ENCODE assay signal across 1 cellular context in the genomic region with DNA sequence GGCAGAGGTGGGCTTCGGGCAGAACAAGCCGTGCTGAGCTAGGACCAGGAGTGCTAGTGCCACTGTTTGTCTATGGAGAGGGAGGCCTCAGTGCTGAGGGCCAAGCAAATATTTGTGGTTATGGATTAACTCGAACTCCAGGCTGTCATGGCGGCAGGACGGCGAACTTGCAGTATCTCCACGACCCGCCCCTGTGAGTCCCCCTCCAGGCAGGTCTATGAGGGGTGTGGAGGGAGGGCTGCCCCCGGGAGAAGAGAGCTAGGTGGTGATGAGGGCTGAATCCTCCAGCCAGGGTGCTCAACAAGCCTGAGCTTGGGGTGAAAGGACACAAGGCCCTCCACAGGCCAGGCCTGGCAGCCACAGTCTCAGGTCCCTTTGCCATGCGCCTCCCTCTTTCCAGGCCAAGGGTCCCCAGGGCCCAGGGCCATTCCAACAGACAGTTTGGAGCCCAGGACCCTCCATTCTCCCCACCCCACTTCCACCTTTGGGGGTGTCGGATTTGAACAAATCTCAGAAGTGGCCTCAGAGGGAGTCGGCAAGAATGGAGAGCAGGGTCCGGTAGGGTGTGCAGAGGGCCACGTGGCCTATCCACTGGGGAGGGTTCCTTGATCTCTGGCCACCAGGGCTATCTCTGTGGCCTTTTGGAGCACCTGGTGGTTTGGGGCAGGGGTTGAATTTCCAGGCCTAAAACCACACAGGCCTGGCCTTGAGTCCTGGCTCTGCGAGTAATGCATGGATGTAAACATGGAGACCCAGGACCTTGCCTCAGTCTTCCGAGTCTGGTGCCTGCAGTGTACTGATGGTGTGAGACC.
TF ChIP-seq lines count a peak whose summit lies in the region.

TSS of gene PROC (plus strand) at position 128 of the 812 bp plus-strand sequence. CDS start 1,516 bp downstream, outside the sequence.

TF ChIP-seq in HepG2, 621 proteins besides CTCF, POLR2A, EP300 and RAD21 (continued from another document and continues in another):
- TF ChIP-seq CSRNP1 (CRISPR knock-in tag; IDR thresholded peaks at IDR 0.05): no peak
- TF ChIP-seq TARDBP (CRISPR knock-in tag; IDR thresholded peaks at IDR 0.05): peak; percentile 82; the same call in 1 of the 2 replicates
- TF ChIP-seq, protein P1, sequence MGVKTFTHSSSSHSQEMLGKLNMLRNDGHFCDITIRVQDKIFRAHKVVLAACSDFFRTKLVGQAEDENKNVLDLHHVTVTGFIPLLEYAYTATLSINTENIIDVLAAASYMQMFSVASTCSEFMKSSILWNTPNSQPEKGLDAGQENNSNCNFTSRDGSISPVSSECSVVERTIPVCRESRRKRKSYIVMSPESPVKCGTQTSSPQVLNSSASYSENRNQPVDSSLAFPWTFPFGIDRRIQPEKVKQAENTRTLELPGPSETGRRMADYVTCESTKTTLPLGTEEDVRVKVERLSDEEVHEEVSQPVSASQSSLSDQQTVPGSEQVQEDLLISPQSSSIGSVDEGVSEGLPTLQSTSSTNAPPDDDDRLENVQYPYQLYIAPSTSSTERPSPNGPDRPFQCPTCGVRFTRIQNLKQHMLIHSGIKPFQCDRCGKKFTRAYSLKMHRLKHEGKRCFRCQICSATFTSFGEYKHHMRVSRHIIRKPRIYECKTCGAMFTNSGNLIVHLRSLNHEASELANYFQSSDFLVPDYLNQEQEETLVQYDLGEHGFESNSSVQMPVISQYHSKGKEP (CRISPR knock-in tag; IDR thresholded peaks at IDR 0.05): no peak
- TF ChIP-seq PHB2 (IDR thresholded peaks at IDR 0.05; ENCODE audit: partially characterized antibody): no peak
- peak; percentile 95 for TF ChIP-seq ZNF256 (CRISPR knock-in tag; conservative IDR thresholded peaks at IDR 0.05)
- TF ChIP-seq PHF21A (CRISPR knock-in tag; IDR thresholded peaks at IDR 0.05): peak; percentile 83
- TF ChIP-seq ZNF337 (CRISPR knock-in tag; IDR thresholded peaks at IDR 0.05; ENCODE audit: borderline replicate concordance, low read depth): peak; percentile 39; the same call in 1 of the 2 replicates
- peak; percentile 91; the same call in 1 of the 2 replicates for TF ChIP-seq TBP (CRISPR knock-in tag; IDR thresholded peaks at IDR 0.05)
- peak; percentile 80 for TF ChIP-seq NCOR1 (IDR thresholded peaks at IDR 0.05; ENCODE audit: borderline replicate concordance, low read length)
- peak; percentile 39; the same call in 1 of the 2 replicates for TF ChIP-seq GATAD1 (CRISPR knock-in tag; IDR thresholded peaks at IDR 0.05)
- TF ChIP-seq DNMT3B (CRISPR knock-in tag; conservative IDR thresholded peaks at IDR 0.05): peak; percentile 6; the same call in 1 of the 2 replicates
- TF ChIP-seq SKI (IDR thresholded peaks at IDR 0.05; ENCODE audit: partially characterized antibody): peak; percentile 71
- peak; percentile 87; the same call in 1 of the 2 replicates for TF ChIP-seq RELA (CRISPR knock-in tag; IDR thresholded peaks at IDR 0.05)
- TF ChIP-seq MAFG (CRISPR knock-in tag; IDR thresholded peaks at IDR 0.05): no peak
- no peak for TF ChIP-seq ZNF841 (CRISPR knock-in tag; IDR thresholded peaks at IDR 0.05; ENCODE audit: borderline replicate concordance)
- TF ChIP-seq, protein P2, sequence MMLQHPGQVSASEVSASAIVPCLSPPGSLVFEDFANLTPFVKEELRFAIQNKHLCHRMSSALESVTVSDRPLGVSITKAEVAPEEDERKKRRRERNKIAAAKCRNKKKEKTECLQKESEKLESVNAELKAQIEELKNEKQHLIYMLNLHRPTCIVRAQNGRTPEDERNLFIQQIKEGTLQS (CRISPR knock-in tag; IDR thresholded peaks at IDR 0.05): peak; percentile 23; the same call in 1 of the 2 replicates
- TF ChIP-seq SOX13 (IDR thresholded peaks at IDR 0.05): peak; percentile 51; the same call in 1 of the 2 replicates
- TF ChIP-seq SOX13 (CRISPR knock-in tag; conservative IDR thresholded peaks at IDR 0.05 in 1 of 2, IDR thresholded peaks at IDR 0.05 in 1 of 2): peak in 1 of 2 experiments; percentile 63; a peak in 2 of 4 replicates
- TF ChIP-seq, protein P3, sequence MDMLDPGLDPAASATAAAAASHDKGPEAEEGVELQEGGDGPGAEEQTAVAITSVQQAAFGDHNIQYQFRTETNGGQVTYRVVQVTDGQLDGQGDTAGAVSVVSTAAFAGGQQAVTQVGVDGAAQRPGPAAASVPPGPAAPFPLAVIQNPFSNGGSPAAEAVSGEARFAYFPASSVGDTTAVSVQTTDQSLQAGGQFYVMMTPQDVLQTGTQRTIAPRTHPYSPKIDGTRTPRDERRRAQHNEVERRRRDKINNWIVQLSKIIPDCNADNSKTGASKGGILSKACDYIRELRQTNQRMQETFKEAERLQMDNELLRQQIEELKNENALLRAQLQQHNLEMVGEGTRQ (IDR thresholded peaks at IDR 0.05; ENCODE audit: low read depth, low read length): peak; percentile 52
- TF ChIP-seq, protein P3 (CRISPR knock-in tag; IDR thresholded peaks at IDR 0.05; ENCODE audit: borderline replicate concordance): peak; percentile 81
- peak; percentile 85 for TF ChIP-seq SPEN (CRISPR knock-in tag; IDR thresholded peaks at IDR 0.05; ENCODE audit: low read depth)
- TF ChIP-seq ZMAT3 (CRISPR knock-in tag; conservative IDR thresholded peaks at IDR 0.05): peak; percentile 96
- TF ChIP-seq ZNF34 (CRISPR knock-in tag; IDR thresholded peaks at IDR 0.05; ENCODE audit: borderline replicate concordance): peak; percentile 86; the same call in 1 of the 2 replicates
- peak; percentile 95 for TF ChIP-seq ZNF775 (CRISPR knock-in tag; IDR thresholded peaks at IDR 0.05; ENCODE audit: borderline replicate concordance)
- TF ChIP-seq SRSF4 (IDR thresholded peaks at IDR 0.05; ENCODE audit: low read depth, low read length, poor library complexity, severe bottlenecking): no peak
- TF ChIP-seq ZNF589 (CRISPR knock-in tag; conservative IDR thresholded peaks at IDR 0.05): peak; percentile 17
- TF ChIP-seq ZNF329 (CRISPR knock-in tag; IDR thresholded peaks at IDR 0.05; ENCODE audit: low read depth): no peak; the same call in 1 of the 2 replicates
- no peak for TF ChIP-seq RBM22 (optimal IDR thresholded peaks at IDR 0.05; ENCODE audit: low read length)
- TF ChIP-seq ZKSCAN1 (IDR thresholded peaks at IDR 0.05; ENCODE audit: low read length): no peak
- TF ChIP-seq ZNF460 (CRISPR knock-in tag; IDR thresholded peaks at IDR 0.05; ENCODE audit: borderline replicate concordance): 0 out of 2 replicates have a peak, but pooled peaks have one; percentile 8
- peak; percentile 48; the same call in 1 of the 2 replicates for TF ChIP-seq STAT5B (CRISPR knock-in tag; IDR thresholded peaks at IDR 0.05)
- peak; percentile 41 for TF ChIP-seq ZNF644 (CRISPR knock-in tag; IDR thresholded peaks at IDR 0.05; ENCODE audit: low read depth)
- peak; percentile 22 for TF ChIP-seq ZBTB43 (CRISPR knock-in tag; conservative IDR thresholded peaks at IDR 0.05)
- TF ChIP-seq, protein P4, sequence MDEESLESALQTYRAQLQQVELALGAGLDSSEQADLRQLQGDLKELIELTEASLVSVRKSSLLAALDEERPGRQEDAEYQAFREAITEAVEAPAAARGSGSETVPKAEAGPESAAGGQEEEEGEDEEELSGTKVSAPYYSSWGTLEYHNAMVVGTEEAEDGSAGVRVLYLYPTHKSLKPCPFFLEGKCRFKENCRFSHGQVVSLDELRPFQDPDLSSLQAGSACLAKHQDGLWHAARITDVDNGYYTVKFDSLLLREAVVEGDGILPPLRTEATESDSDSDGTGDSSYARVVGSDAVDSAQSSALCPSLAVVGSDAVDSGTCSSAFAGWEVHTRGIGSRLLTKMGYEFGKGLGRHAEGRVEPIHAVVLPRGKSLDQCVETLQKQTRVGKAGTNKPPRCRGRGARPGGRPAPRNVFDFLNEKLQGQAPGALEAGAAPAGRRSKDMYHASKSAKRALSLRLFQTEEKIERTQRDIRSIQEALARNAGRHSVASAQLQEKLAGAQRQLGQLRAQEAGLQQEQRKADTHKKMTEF (CRISPR knock-in tag; IDR thresholded peaks at IDR 0.05): peak; percentile 88
- peak; percentile 46; the same call in 1 of the 2 replicates for TF ChIP-seq ZNF335 (CRISPR knock-in tag; IDR thresholded peaks at IDR 0.05)
- TF ChIP-seq ZNF383 (CRISPR knock-in tag; IDR thresholded peaks at IDR 0.05; ENCODE audit: borderline replicate concordance): peak; percentile 96
- no peak; the same call in 1 of the 2 replicates for TF ChIP-seq GPN1 (CRISPR knock-in tag; IDR thresholded peaks at IDR 0.05; ENCODE audit: borderline replicate concordance)
- TF ChIP-seq, protein P5, sequence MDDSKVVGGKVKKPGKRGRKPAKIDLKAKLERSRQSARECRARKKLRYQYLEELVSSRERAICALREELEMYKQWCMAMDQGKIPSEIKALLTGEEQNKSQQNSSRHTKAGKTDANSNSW (CRISPR knock-in tag; IDR thresholded peaks at IDR 0.05; ENCODE audit: borderline replicate concordance): 0 out of 2 replicates have a peak, but pooled peaks have one; percentile 40
- TF ChIP-seq, protein P6, sequence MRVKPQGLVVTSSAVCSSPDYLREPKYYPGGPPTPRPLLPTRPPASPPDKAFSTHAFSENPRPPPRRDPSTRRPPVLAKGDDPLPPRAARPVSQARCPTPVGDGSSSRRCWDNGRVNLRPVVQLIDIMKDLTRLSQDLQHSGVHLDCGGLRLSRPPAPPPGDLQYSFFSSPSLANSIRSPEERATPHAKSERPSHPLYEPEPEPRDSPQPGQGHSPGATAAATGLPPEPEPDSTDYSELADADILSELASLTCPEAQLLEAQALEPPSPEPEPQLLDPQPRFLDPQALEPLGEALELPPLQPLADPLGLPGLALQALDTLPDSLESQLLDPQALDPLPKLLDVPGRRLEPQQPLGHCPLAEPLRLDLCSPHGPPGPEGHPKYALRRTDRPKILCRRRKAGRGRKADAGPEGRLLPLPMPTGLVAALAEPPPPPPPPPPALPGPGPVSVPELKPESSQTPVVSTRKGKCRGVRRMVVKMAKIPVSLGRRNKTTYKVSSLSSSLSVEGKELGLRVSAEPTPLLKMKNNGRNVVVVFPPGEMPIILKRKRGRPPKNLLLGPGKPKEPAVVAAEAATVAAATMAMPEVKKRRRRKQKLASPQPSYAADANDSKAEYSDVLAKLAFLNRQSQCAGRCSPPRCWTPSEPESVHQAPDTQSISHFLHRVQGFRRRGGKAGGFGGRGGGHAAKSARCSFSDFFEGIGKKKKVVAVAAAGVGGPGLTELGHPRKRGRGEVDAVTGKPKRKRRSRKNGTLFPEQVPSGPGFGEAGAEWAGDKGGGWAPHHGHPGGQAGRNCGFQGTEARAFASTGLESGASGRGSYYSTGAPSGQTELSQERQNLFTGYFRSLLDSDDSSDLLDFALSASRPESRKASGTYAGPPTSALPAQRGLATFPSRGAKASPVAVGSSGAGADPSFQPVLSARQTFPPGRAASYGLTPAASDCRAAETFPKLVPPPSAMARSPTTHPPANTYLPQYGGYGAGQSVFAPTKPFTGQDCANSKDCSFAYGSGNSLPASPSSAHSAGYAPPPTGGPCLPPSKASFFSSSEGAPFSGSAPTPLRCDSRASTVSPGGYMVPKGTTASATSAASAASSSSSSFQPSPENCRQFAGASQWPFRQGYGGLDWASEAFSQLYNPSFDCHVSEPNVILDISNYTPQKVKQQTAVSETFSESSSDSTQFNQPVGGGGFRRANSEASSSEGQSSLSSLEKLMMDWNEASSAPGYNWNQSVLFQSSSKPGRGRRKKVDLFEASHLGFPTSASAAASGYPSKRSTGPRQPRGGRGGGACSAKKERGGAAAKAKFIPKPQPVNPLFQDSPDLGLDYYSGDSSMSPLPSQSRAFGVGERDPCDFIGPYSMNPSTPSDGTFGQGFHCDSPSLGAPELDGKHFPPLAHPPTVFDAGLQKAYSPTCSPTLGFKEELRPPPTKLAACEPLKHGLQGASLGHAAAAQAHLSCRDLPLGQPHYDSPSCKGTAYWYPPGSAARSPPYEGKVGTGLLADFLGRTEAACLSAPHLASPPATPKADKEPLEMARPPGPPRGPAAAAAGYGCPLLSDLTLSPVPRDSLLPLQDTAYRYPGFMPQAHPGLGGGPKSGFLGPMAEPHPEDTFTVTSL (CRISPR knock-in tag; IDR thresholded peaks at IDR 0.05; ENCODE audit: borderline replicate concordance): peak; percentile 80; the same call in 1 of the 2 replicates
- peak; percentile 85; the same call in 1 of the 2 replicates for TF ChIP-seq PAX8 (CRISPR knock-in tag; IDR thresholded peaks at IDR 0.05; ENCODE audit: borderline replicate concordance)
- no peak; the same call in 1 of the 2 replicates for TF ChIP-seq ZNF354B (CRISPR knock-in tag; IDR thresholded peaks at IDR 0.05)
- no peak; the same call in none of the 2 replicates for TF ChIP-seq KDM2A (CRISPR knock-in tag; IDR thresholded peaks at IDR 0.05; ENCODE audit: borderline replicate concordance, low read depth)
